16 cellular contexts compared by ENCODE assay signal in genomic region chr10:131689016-131689415, GRCh38.
"Had no signal": no experiment of that assay in that cellular context is flagged by ENCODE, and none has a peak within 500 bp of the region (broad histone marks: within the 10 kb centered on the region; RNA-seq: fewer than 3 reads in every experiment).

No MANE protein-coding gene starts in this region.

- H3K4me1 Mint-ChIP-seq: immature natural killer cell, T-helper 17 cell had no signal

- H3K9me3 Mint-ChIP-seq: immature natural killer cell had no signal

- H3K4me3 Mint-ChIP-seq: immature natural killer cell; naive thymus-derived CD8-positive, alpha-beta T cell; T-helper 17 cell had no signal

- H3K36me3 Mint-ChIP-seq: naive thymus-derived CD8-positive, alpha-beta T cell had no signal

- ATAC-seq: activated CD4-positive, CD25-positive, alpha-beta regulatory T cell treated with anti-CD3 and anti-CD28 coated beads, Interleukin-2, amount 50 U/mL, for 24 hours; left cardiac atrium; mucosa of descending colon; naive thymus-derived CD8-positive, alpha-beta T cell; stimulated activated naive CD8-positive, alpha-beta T cell treated with anti-CD3 and anti-CD28 coated beads, Interleukin-15, Interleukin-2, amounts not matched to agents 100 U/mL and 50 U/mL, for 24 hours; T-helper 17 cell had no signal

- DNase-seq: activated naive CD4-positive, alpha-beta T cell treated with anti-CD3 and anti-CD28 coated beads, Interleukin-2, amount 50 U/mL, for 16 hours; adrenal gland; caudate nucleus; effector memory CD4-positive, alpha-beta T cell; hippocampal formation; immature natural killer cell; left cardiac atrium; mucosa of descending colon; naive thymus-derived CD8-positive, alpha-beta T cell; stimulated activated CD4-positive, alpha-beta T cell treated with anti-CD3 and anti-CD28 coated beads, Interleukin-4, amount 100 ng/mL, for 1 hour; stimulated activated CD8-positive, alpha-beta memory T cell treated with anti-CD3 and anti-CD28 coated beads, Interleukin-4, amount 100 ng/mL, for 48 hours; stimulated activated naive CD8-positive, alpha-beta T cell treated with anti-CD3 and anti-CD28 coated beads, Interleukin-15, Interleukin-2, amounts not matched to agents 100 U/mL and 50 U/mL, for 24 hours; T-helper 17 cell had no signal

- H3K9me3 ChIP-seq: adrenal gland, mucosa of descending colon had no signal

- H3K36me3 ChIP-seq: adrenal gland had no signal

- H3K27ac ChIP-seq: adrenal gland, coronary artery, epithelial cell of prostate had no signal

- H3K27me3 ChIP-seq: adrenal gland had no signal

- H3K27me3 Mint-ChIP-seq: T-helper 17 cell had no signal

- H3K27ac Mint-ChIP-seq: immature natural killer cell; naive thymus-derived CD8-positive, alpha-beta T cell; T-helper 17 cell had no signal

- H3K4me3 ChIP-seq: adrenal gland, coronary artery, mucosa of descending colon had no signal
